19 cellular contexts compared by ENCODE assay signal in the genomic region with DNA sequence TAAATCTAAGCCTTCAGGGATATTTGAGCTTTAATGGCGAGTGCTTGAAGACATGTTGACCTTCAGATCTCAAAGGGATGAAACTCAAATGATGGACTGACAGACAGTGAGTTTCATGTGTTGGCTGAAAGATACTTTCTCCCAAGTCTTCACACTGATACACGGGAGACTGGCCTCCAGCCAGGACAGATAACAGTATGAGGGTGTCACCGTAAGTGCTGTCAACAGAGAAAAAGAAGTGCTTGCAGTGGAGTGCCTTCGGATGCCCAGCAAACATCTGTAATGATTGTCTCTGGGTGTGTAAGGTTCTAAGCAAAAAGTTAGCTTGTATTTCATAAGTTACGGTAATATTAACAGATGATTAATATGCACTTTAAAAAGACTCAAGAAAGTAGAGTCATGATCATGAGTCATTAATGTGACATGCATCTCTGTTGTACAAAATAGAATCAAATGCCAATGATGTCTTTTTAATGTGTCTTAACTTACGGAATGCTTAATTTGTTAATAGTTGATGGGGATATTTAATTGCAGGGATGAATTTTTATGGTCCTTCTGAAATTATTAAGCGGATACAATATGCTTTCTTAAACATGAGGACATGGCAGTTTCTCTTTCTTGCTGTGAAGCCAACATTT.
A peak's percentile ranks its signal among the peaks of the same experiment; 100 is the strongest.
DNase-seq lines count a peak whose midpoint lies in the region; ATAC-seq and TF ChIP-seq lines count a peak whose summit lies in the region.
"Had no signal": no experiment of that assay in that cellular context is flagged by ENCODE, and none has a peak within 500 bp of the region (broad histone marks: within the 10 kb centered on the region; RNA-seq: fewer than 3 reads in every experiment).

No MANE protein-coding gene starts in this region.

- H3K4me1 ChIP-seq in gastroesophageal sphincter (peaks cover 0 to 11% (median 0%) of the 10 kb centered on the region in 3 donors), thoracic aorta (ENCODE audit: control insufficient read depth in 1 of 2, low read depth in 2 of 2) (peaks cover 0 to 14% of the 10 kb centered on the region in 2 donors), ovary (ENCODE audit: insufficient read depth) (no peaks in the 10 kb centered on the region)
- H3K4me1 ChIP-seq: Caco-2, HAP-1 had no signal

- peak; percentile 71 for ATAC-seq in left ventricle myocardium superior
- ATAC-seq in gastroesophageal sphincter = peak; percentile 50
- no peak for ATAC-seq in thoracic aorta (ENCODE audit: insufficient number of reproducible peaks, low FRiP score, low read depth)

- H3K4me3 ChIP-seq in gastroesophageal sphincter (no peak overlapping the region), thoracic aorta (peak overlapping the region; percentile 3), ovary (no peak overlapping the region)
- H3K4me3 ChIP-seq: HAP-1 had no signal

- H3K27me3 ChIP-seq in gastroesophageal sphincter = no peaks in the 10 kb centered on the region
- no peaks in the 10 kb centered on the region for H3K27me3 ChIP-seq in thoracic aorta (replicated peaks; ENCODE audit: insufficient read depth)
- H3K27me3 ChIP-seq in ovary = no peaks in the 10 kb centered on the region

- no peak for TF ChIP-seq POLR2A in gastroesophageal sphincter (IDR thresholded peaks at IDR 0.05)
- TF ChIP-seq POLR2A in ovary (IDR thresholded peaks at IDR 0.05) = no peak

- WGBS in gastroesophageal sphincter (ENCODE audit: low coverage in 1 of 2), 2 donors = 30 to 35% methylated on average over 7 of the region's 7 CpGs
- 57 to 71% (median 60%) methylated on average over 7 of the region's 7 CpGs for whole genome bisulfite sequencing in ovary, 3 donors

- H3K9me3 ChIP-seq in gastroesophageal sphincter = no peaks in the 10 kb centered on the region
- H3K9me3 ChIP-seq in thoracic aorta = no peaks in the 10 kb centered on the region
- no peaks in the 10 kb centered on the region for H3K9me3 ChIP-seq in ovary
- H3K9me3 ChIP-seq: Caco-2, HAP-1 had no signal

- peaks cover 31% of the 10 kb centered on the region for H3K4me1 Mint-ChIP-seq in chondrocyte (ENCODE audit: low read depth)
- H3K4me1 Mint-ChIP-seq in activated T-helper 2 cell treated with anti-CD3 and anti-CD28 coated beads, Interferon-gamma antibody, Interleukin-2, Interleukin-4, amounts not matched to agents 10 μg/mL and 5 μg/mL and 100 μg/mL, durations not matched to agents 14 hours and 24 hours and 36 hours (ENCODE audit: low read depth) = no peaks in the 10 kb centered on the region

- H3K27me3 Mint-ChIP-seq in chondrocyte (ENCODE audit: low read depth) = no peaks in the 10 kb centered on the region
- no peaks in the 10 kb centered on the region for H3K27me3 Mint-ChIP-seq in activated T-helper 2 cell treated with anti-CD3 and anti-CD28 coated beads, Interferon-gamma antibody, Interleukin-2, Interleukin-4, amounts not matched to agents 10 μg/mL and 5 μg/mL and 100 μg/mL, durations not matched to agents 14 hours and 24 hours and 36 hours (ENCODE audit: low read depth)
- H3K27me3 Mint-ChIP-seq: CD4-positive, alpha-beta T cell had no signal

- H3K27ac ChIP-seq in gastroesophageal sphincter = no peak overlapping the region
- no peak overlapping the region for H3K27ac ChIP-seq in thoracic aorta
- H3K27ac ChIP-seq in ovary = no peak overlapping the region
- H3K27ac ChIP-seq: HL-60, KMS-11 had no signal

- no peaks in the 10 kb centered on the region for H3K9me3 Mint-ChIP-seq in chondrocyte (ENCODE audit: low read depth)
- peaks cover 51% of the 10 kb centered on the region for H3K9me3 Mint-ChIP-seq in activated T-helper 2 cell treated with anti-CD3 and anti-CD28 coated beads, Interferon-gamma antibody, Interleukin-2, Interleukin-4, amounts not matched to agents 10 μg/mL and 5 μg/mL and 100 μg/mL, durations not matched to agents 14 hours and 24 hours and 36 hours
- H3K9me3 Mint-ChIP-seq: CD4-positive, alpha-beta T cell had no signal

- DNase-seq in left ventricle myocardium superior = peak; percentile 40
- no peak for DNase-seq in cardiac septum (ENCODE audit: low spot score)
- DNase-seq in chondrocyte (ENCODE audit: low spot score) = no peak
- no peak for DNase-seq in thoracic aorta (ENCODE audit: low spot score)
- no peak for DNase-seq in ovary
- no peak for DNase-seq in activated T-helper 2 cell treated with anti-CD3 and anti-CD28 coated beads, Interferon-gamma antibody, Interleukin-2, Interleukin-4, amounts not matched to agents 10 μg/mL and 5 μg/mL and 100 μg/mL, durations not matched to agents 14 hours and 24 hours and 36 hours (ENCODE audit: low spot score)
- DNase-seq in activated CD4-positive, alpha-beta T cell treated with anti-CD3 and anti-CD28 coated beads, Interleukin-2, amount 50 U/mL, for 48 hours = no peak
- DNase-seq: Caco-2; CD4-positive, alpha-beta T cell; NCI-H1694; NCI-H2081 treated with DMSO at 0.1 percent for 48 hours; NCI-H524; NCI-H82; OCI-M1; SIG-M5 had no signal

- H3K36me3 ChIP-seq in gastroesophageal sphincter = peaks cover 0 to 28% of the 10 kb centered on the region in 2 donors
- H3K36me3 ChIP-seq in thoracic aorta = no peaks in the 10 kb centered on the region
- H3K36me3 ChIP-seq in ovary = no peaks in the 10 kb centered on the region
- H3K36me3 ChIP-seq: HAP-1 had no signal

- peaks cover 20% of the 10 kb centered on the region for H3K36me3 Mint-ChIP-seq in chondrocyte (ENCODE audit: low read depth)
- no peaks in the 10 kb centered on the region for H3K36me3 Mint-ChIP-seq in activated T-helper 2 cell treated with anti-CD3 and anti-CD28 coated beads, Interferon-gamma antibody, Interleukin-2, Interleukin-4, amounts not matched to agents 10 μg/mL and 5 μg/mL and 100 μg/mL, durations not matched to agents 14 hours and 24 hours and 36 hours (ENCODE audit: low read depth)

- TF ChIP-seq EP300 in gastroesophageal sphincter (IDR thresholded peaks at IDR 0.05) (no peak), ovary (IDR thresholded peaks at IDR 0.05) (no peak)

- H3K4me3 Mint-ChIP-seq in chondrocyte (ENCODE audit: unreplicated experiment) = peak overlapping the region; percentile 5
- no peak overlapping the region for H3K4me3 Mint-ChIP-seq in activated T-helper 2 cell treated with anti-CD3 and anti-CD28 coated beads, Interferon-gamma antibody, Interleukin-2, Interleukin-4, amounts not matched to agents 10 μg/mL and 5 μg/mL and 100 μg/mL, durations not matched to agents 14 hours and 24 hours and 36 hours (ENCODE audit: low read depth)
- H3K4me3 Mint-ChIP-seq: CD4-positive, alpha-beta T cell had no signal

- TF ChIP-seq CTCF in chondrocyte (IDR thresholded peaks at IDR 0.05) (no peak), gastroesophageal sphincter (IDR thresholded peaks at IDR 0.05) (no peak), thoracic aorta (IDR thresholded peaks at IDR 0.05) (no peak), ovary (IDR thresholded peaks at IDR 0.05) (no peak)

- intact Hi-C loops in left ventricle myocardium superior (cut with micrococcal nuclease) = no loop called here
- intact Hi-C loops in cardiac septum (cut with DNase I) = no loop called here
- intact Hi-C loops in ovary (cut with DNase I) = no loop called here
- intact Hi-C loops in activated T-helper 2 cell treated with anti-CD3 and anti-CD28 coated beads, Interferon-gamma antibody, Interleukin-2, Interleukin-4, amounts not matched to agents 10 μg/mL and 5 μg/mL and 100 μg/mL, durations not matched to agents 14 hours and 24 hours and 36 hours (cut with micrococcal nuclease) = no loop called here

- H3K27ac Mint-ChIP-seq in chondrocyte (ENCODE audit: unreplicated experiment) = peak overlapping the region; percentile 79
- H3K27ac Mint-ChIP-seq in activated T-helper 2 cell treated with anti-CD3 and anti-CD28 coated beads, Interferon-gamma antibody, Interleukin-2, Interleukin-4, amounts not matched to agents 10 μg/mL and 5 μg/mL and 100 μg/mL, durations not matched to agents 14 hours and 24 hours and 36 hours = no peak overlapping the region
- H3K27ac Mint-ChIP-seq: CD4-positive, alpha-beta T cell had no signal
